8 cellular contexts compared by ENCODE assay signal in the genomic region with DNA sequence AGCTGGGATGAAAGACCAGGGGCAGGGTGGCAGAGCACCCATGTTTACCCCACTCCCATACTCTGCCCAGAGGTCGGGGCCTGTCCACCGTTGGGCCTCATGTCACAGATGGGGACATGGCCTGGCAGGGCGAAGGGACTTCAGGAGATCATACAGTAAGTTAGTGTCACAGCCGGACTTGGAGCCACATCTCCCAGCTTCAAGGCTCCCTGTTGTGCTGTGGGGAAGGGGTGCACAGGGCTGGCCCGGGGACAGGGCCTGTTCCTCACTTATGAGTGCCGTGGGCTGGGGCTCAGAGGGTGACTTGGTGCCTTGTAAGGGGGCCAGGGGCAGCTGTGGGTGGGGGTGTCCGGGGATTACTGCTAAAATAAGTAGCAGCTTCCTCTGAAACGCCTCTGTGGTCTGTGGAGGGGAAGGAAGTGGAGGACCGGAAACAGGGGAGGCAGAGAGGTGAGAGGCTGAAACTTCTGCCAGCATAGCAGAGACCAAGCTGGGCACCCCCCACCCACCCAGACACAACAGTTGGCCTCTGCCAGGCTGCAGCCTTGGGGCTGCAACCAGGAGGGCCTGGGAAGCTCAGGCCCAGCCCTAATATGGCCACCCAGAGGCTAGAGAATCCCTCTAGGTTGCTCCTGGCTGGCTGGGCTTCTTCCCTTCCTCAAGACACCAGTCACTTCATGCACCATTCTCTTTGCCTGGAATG. TPM values are rescaled to one million over a fixed set of nuclear protein-coding genes. Genes with fewer than 3 reads are reported as not detected.
DNase-seq lines count a peak whose midpoint lies in the region; FAIRE-seq and TF ChIP-seq lines count a peak whose summit lies in the region.

No MANE protein-coding gene starts in this region.

- no peaks in the 10 kb centered on the region for H3K79me2 ChIP-seq in trophoblast cell (ENCODE audit: control insufficient read depth, insufficient read depth, low read length, poor library complexity)

- no peak overlapping the region for H3K23ac ChIP-seq in trophoblast cell (ENCODE audit: low read length)

- no peaks in the 10 kb centered on the region for H3K9me3 Mint-ChIP-seq in T-helper 2 cell treated with Interferon-gamma antibody and Interleukin-4, amounts not matched to agents 5 μg/mL and 100 μg/mL, for 36 hours

- no peak overlapping the region for H3K18ac ChIP-seq in trophoblast cell (ENCODE audit: low read length)

- no peak overlapping the region for H4K12ac ChIP-seq in trophoblast cell (ENCODE audit: low read depth, low read length)

- H4K8ac ChIP-seq in trophoblast cell (ENCODE audit: low read depth, low read length), result no peak overlapping the region

- no peak overlapping the region for H2AK5ac ChIP-seq in trophoblast cell (ENCODE audit: low read length)

- H3K4me3 ChIP-seq in trophoblast cell (ENCODE audit: low read depth, low read length), result no peak overlapping the region

- H3K9me3 ChIP-seq in trophoblast cell (ENCODE audit: insufficient read depth, low read depth, low read length), result no peaks in the 10 kb centered on the region

- H3K9ac ChIP-seq in trophoblast cell (ENCODE audit: low read length), result no peak overlapping the region

- H3K4me2 ChIP-seq in trophoblast cell (ENCODE audit: low read length), result no peak overlapping the region

- no peak overlapping the region for H2BK12ac ChIP-seq in trophoblast cell (ENCODE audit: low read length)

- no peak for TF ChIP-seq POLR2A in H54 (IDR thresholded peaks at IDR 0.05; ENCODE audit: low read depth, low read length)

- no peaks in the 10 kb centered on the region for H3K36me3 ChIP-seq in trophoblast cell (ENCODE audit: control insufficient read depth in 1 of 2, insufficient read depth in 2 of 2, low read length in 2 of 2)

- DNase-seq in activated naive CD4-positive, alpha-beta T cell treated with Interleukin-2 at 50 U/mL for 16 hours, result peak; percentile 68
- no peak for DNase-seq in activated naive CD4-positive, alpha-beta T cell (lab: John Stamatoyannopoulos, UW)
- peak; percentile 80 for DNase-seq in T-helper 2 cell treated with Interferon-gamma antibody and Interleukin-4, amounts not matched to agents 5 μg/mL and 100 μg/mL, for 36 hours (ENCODE audit: low spot score)
- DNase-seq in dermis blood vessel endothelial cell (peak; percentile 34), H54 (ENCODE audit: insufficient read length, low spot score) (no peak), ureter (ENCODE audit: low spot score) (no peak), trophoblast cell (no peak)
- DNase-seq in stimulated activated CD4-positive, alpha-beta T cell treated with anti-CD3 and anti-CD28 coated beads, Interleukin-2, amount 100 ng/mL, for 24 hours, result peak; percentile 62 to 63

- no peak overlapping the region for H3K14ac ChIP-seq in trophoblast cell (ENCODE audit: low read length)

- H4K91ac ChIP-seq in trophoblast cell (ENCODE audit: low read depth, low read length), result no peak overlapping the region

- WGBS in trophoblast cell (ENCODE audit: extremely low coverage, insufficient coverage, insufficient read length), result no CpG with 5 or more reads among the region's 9 CpGs

- H3K4me1 ChIP-seq in trophoblast cell (ENCODE audit: control insufficient read depth in 1 of 2, insufficient read depth in 2 of 2, low read length in 2 of 2), result no peaks in the 10 kb centered on the region

- H3K79me1 ChIP-seq in trophoblast cell (ENCODE audit: low read length), result no peaks in the 10 kb centered on the region

- no peak overlapping the region for H2BK5ac ChIP-seq in trophoblast cell (ENCODE audit: low read depth, low read length, poor library complexity)

- no peak overlapping the region for H3K27ac ChIP-seq in trophoblast cell (ENCODE audit: low read depth, low read length)

- no peaks in the 10 kb centered on the region for H3K27me3 ChIP-seq in trophoblast cell (ENCODE audit: insufficient read depth, low read length)

- H3K27me3 Mint-ChIP-seq in T-helper 2 cell treated with Interferon-gamma antibody and Interleukin-4, amounts not matched to agents 5 μg/mL and 100 μg/mL, for 36 hours (ENCODE audit: low read depth), result no peaks in the 10 kb centered on the region

- H2AFZ ChIP-seq in trophoblast cell (ENCODE audit: insufficient read depth, low read length, poor library complexity), result no peak overlapping the region

- H3K27ac Mint-ChIP-seq in T-helper 2 cell treated with Interferon-gamma antibody and Interleukin-4, amounts not matched to agents 5 μg/mL and 100 μg/mL, for 36 hours, result peak overlapping the region; percentile 86

- no peak overlapping the region for H3K4ac ChIP-seq in trophoblast cell (ENCODE audit: low read depth, low read length)

- H2BK120ac ChIP-seq in trophoblast cell (ENCODE audit: insufficient read depth, low read length, poor library complexity), result no peak overlapping the region

- no peak for FAIRE-seq in H54 (lab: Jason Lieb, UNC)

- H3K36me3 Mint-ChIP-seq in T-helper 2 cell treated with Interferon-gamma antibody and Interleukin-4, amounts not matched to agents 5 μg/mL and 100 μg/mL, for 36 hours (ENCODE audit: low read depth), result no peaks in the 10 kb centered on the region

- peaks cover 63% of the 10 kb centered on the region for H3K4me1 Mint-ChIP-seq in T-helper 2 cell treated with Interferon-gamma antibody and Interleukin-4, amounts not matched to agents 5 μg/mL and 100 μg/mL, for 36 hours (ENCODE audit: low read depth)

- H3K4me3 Mint-ChIP-seq in T-helper 2 cell treated with Interferon-gamma antibody and Interleukin-4, amounts not matched to agents 5 μg/mL and 100 μg/mL, for 36 hours, result peak overlapping the region; percentile 75

RNA-seq across cellular contexts. Expression of a gene that starts 41.1 kb away (rescaled TPM):
- total RNA-seq in dermis blood vessel endothelial cell (18.7 and 25.6 TPM in 2 replicates), ureter (24.9 TPM)
- 51.6 and 53.5 TPM in 2 replicates for polyA plus RNA-seq in trophoblast cell (2013)

Comparison
In these comparisons a context has a peak if more than half of its experiments do, and no peak if none do; other contexts are left out.
1. DNase-seq: peak in activated naive CD4-positive, alpha-beta T cell treated with Interleukin-2 at 50 U/mL for 16 hours (single experiment), T-helper 2 cell treated with Interferon-gamma antibody and Interleukin-4, amounts not matched to agents 5 μg/mL and 100 μg/mL, for 36 hours (single experiment), dermis blood vessel endothelial cell (single experiment) and stimulated activated CD4-positive, alpha-beta T cell treated with anti-CD3 and anti-CD28 coated beads, Interleukin-2, amount 100 ng/mL, for 24 hours (2 of 2); none in activated naive CD4-positive, alpha-beta T cell (0 of 4), H54 (single experiment), ureter (single experiment) and trophoblast cell (0 of 2).